ENCODE assay signal across 1 cellular context in the genomic region with DNA sequence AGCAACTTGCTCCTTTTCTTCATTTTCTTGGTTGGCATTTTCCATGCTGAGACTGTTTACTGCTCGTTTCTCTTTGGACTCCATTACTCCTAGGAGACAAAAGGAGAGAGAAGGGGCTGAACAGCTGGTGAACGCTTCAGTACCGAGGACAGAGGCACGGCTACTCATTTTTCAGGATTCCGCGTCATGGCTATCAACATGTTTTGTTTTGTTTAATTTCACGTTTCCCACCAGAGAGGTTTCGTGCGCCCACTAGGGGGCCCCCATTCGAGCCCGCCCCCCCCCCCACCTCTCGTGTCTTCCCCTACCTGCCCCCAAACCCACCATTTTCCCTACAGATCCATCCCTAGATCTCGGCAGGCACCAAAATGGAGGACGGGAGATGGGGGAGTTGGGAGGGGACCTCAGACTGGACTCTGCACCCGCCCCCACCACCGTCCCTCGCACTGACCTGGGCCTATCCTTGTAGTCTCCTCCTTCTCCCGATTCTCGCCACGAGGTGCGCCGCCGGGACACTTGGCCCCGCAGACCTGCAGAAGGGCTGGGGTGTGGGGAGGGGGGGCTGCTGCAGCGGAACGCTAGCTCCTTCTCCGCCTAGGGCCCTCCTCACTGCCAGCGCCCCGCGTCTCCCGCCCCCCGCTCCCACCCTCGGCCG.
A peak's percentile ranks its signal among the peaks of the same experiment; 100 is the strongest.
TF ChIP-seq lines count a peak whose summit lies in the region.

No MANE protein-coding gene starts in this region.

TF ChIP-seq in GM12878, 131 proteins besides CTCF, POLR2A, EP300 and RAD21:
- TF ChIP-seq PAX8 (IDR thresholded peaks at IDR 0.05) = no peak
- no peak for TF ChIP-seq BHLHE40 (IDR thresholded peaks at IDR 0.05; ENCODE audit: borderline replicate concordance in 1 of 2, low read depth in 2 of 2, low read length in 1 of 2)
- TF ChIP-seq, protein P1, sequence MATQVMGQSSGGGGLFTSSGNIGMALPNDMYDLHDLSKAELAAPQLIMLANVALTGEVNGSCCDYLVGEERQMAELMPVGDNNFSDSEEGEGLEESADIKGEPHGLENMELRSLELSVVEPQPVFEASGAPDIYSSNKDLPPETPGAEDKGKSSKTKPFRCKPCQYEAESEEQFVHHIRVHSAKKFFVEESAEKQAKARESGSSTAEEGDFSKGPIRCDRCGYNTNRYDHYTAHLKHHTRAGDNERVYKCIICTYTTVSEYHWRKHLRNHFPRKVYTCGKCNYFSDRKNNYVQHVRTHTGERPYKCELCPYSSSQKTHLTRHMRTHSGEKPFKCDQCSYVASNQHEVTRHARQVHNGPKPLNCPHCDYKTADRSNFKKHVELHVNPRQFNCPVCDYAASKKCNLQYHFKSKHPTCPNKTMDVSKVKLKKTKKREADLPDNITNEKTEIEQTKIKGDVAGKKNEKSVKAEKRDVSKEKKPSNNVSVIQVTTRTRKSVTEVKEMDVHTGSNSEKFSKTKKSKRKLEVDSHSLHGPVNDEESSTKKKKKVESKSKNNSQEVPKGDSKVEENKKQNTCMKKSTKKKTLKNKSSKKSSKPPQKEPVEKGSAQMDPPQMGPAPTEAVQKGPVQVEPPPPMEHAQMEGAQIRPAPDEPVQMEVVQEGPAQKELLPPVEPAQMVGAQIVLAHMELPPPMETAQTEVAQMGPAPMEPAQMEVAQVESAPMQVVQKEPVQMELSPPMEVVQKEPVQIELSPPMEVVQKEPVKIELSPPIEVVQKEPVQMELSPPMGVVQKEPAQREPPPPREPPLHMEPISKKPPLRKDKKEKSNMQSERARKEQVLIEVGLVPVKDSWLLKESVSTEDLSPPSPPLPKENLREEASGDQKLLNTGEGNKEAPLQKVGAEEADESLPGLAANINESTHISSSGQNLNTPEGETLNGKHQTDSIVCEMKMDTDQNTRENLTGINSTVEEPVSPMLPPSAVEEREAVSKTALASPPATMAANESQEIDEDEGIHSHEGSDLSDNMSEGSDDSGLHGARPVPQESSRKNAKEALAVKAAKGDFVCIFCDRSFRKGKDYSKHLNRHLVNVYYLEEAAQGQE (IDR thresholded peaks at IDR 0.05; ENCODE audit: low read depth, low read length) = peak; percentile 80
- no peak for TF ChIP-seq RELA (IDR thresholded peaks at IDR 0.05; ENCODE audit: borderline replicate concordance, partially characterized antibody)
